27 cellular contexts compared by ENCODE assay signal in genomic region chr2:227499971-227500630, GRCh38. TPM values are rescaled to one million over a fixed set of nuclear protein-coding genes. Genes with fewer than 3 reads are reported as not detected.
DNase-seq lines count a peak whose midpoint lies in the region; ATAC-seq, FAIRE-seq and TF ChIP-seq lines count a peak whose summit lies in the region.
"Had no signal": no experiment of that assay in that cellular context is flagged by ENCODE, and none has a peak within 500 bp of the region (broad histone marks: within the 10 kb centered on the region; RNA-seq: fewer than 3 reads in every experiment).

No MANE protein-coding gene starts in this region.

- no peak overlapping the region for H2AFZ ChIP-seq in trophoblast cell (ENCODE audit: insufficient read depth, low read length, poor library complexity)
- H2AFZ ChIP-seq: PC-9 had no signal

- FAIRE-seq in GM12891 (lab: Jason Lieb, UNC), result peak; percentile 61

- H4K91ac ChIP-seq in trophoblast cell (ENCODE audit: low read depth, low read length), result no peak overlapping the region

- H3K18ac ChIP-seq in trophoblast cell (ENCODE audit: low read length), result no peak overlapping the region

- H3K14ac ChIP-seq in trophoblast cell (ENCODE audit: low read length), result no peak overlapping the region

- H3K79me2 ChIP-seq in trophoblast cell (ENCODE audit: control insufficient read depth, insufficient read depth, low read length, poor library complexity), result peaks cover 14% of the 10 kb centered on the region

- no peak overlapping the region for H3K27ac ChIP-seq in CD4-positive, alpha-beta T cell (ENCODE audit: low read depth, low read length)
- H3K27ac ChIP-seq in trophoblast cell (ENCODE audit: low read depth, low read length) (no peak overlapping the region), Peyer's patch (no peak overlapping the region)
- H3K27ac ChIP-seq: epithelial cell of prostate, vagina had no signal

- no peak for TF ChIP-seq CTCF in CD4-positive, alpha-beta T cell (IDR thresholded peaks at IDR 0.05)
- peak in 2 of 6 experiments; percentile 13 to 18 for TF ChIP-seq CTCF in Peyer's patch (IDR thresholded peaks at IDR 0.05)

- peak overlapping the region; percentile 57 for H3K27ac Mint-ChIP-seq in CD4-positive, alpha-beta T cell
- peak overlapping the region; percentile 10 to 29 for H3K27ac Mint-ChIP-seq in effector memory CD8-positive, alpha-beta T cell
- H3K27ac Mint-ChIP-seq: activated B cell treated with CpG ODN at 0.5 μM for 24 hours; stimulated activated naive B cell treated with anti-CD40 and anti-IgM and Interleukin-4, amounts not matched to agents 10 μg/mL and 1 μg/mL and 100 μg/mL, for 72 hours had no signal

- H3K4me3 ChIP-seq in trophoblast cell (ENCODE audit: low read depth, low read length) (no peak overlapping the region), Peyer's patch (no peak overlapping the region)
- H3K4me3 ChIP-seq: PC-9, vagina had no signal

- H4K8ac ChIP-seq in trophoblast cell (ENCODE audit: low read depth, low read length), result no peak overlapping the region

- WGBS in trophoblast cell (ENCODE audit: extremely low coverage, insufficient coverage, insufficient read length), result no CpG with 5 or more reads among the region's 3 CpGs

- intact Hi-C loops in CD4-positive, alpha-beta T cell (cut with DNase I, micrococcal nuclease), result no loop called here
- intact Hi-C loops in Right ventricle myocardium inferior (cut with DNase I), result no loop called here

- H2BK120ac ChIP-seq in trophoblast cell (ENCODE audit: insufficient read depth, low read length, poor library complexity), result no peak overlapping the region

- peak overlapping the region; percentile 30 for H3K4ac ChIP-seq in trophoblast cell (ENCODE audit: low read depth, low read length)

- POLR2A ChIA-PET in CD4-positive, alpha-beta T cell (lab: Charles Lee), result no interaction called here

- no peak overlapping the region for H4K12ac ChIP-seq in trophoblast cell (ENCODE audit: low read depth, low read length)

- no peaks in the 10 kb centered on the region for H3K27me3 Mint-ChIP-seq in CD4-positive, alpha-beta T cell
- no peaks in the 10 kb centered on the region for H3K27me3 Mint-ChIP-seq in effector memory CD8-positive, alpha-beta T cell
- H3K27me3 Mint-ChIP-seq: activated B cell treated with CpG ODN at 0.5 μM for 24 hours; stimulated activated naive B cell treated with anti-CD40 and anti-IgM and Interleukin-4, amounts not matched to agents 10 μg/mL and 1 μg/mL and 100 μg/mL, for 72 hours had no signal

- DNase-seq in CD4-positive, alpha-beta T cell, result no peak
- DNase-seq in GM12891 (ENCODE audit: insufficient read length, low spot score) (no peak), trophoblast cell (no peak), KG1 (lab: John Stamatoyannopoulos, UW) (no peak), Peyer's patch (no peak), Right ventricle myocardium inferior (ENCODE audit: missing footprints) (no peak)
- no peak for DNase-seq in effector memory CD8-positive, alpha-beta T cell
- DNase-seq: activated B cell treated with CpG ODN at 0.5 μM for 24 hours; activated CD4-positive, alpha-beta T cell treated with anti-CD3 and anti-CD28 coated beads, Interleukin-2, amount 50 U/mL, for 48 hours; activated effector memory CD4-positive, alpha-beta T cell treated with Interleukin-2 at 50 U/mL for 16 hours; CD8-positive, alpha-beta T cell; cerebellar nuclear complex; DMS153; H9; mammary epithelial cell; NCI-H1105 treated with DMSO at 0.1 percent for 48 hours; NCI-H2081; NCI-H446; NCI-H82; SIG-M5; stimulated activated CD4-positive, alpha-beta T cell treated with anti-CD3 and anti-CD28 coated beads, Interleukin-2, amount 100 ng/mL, for 48 hours; stimulated activated naive B cell treated with anti-CD40 and anti-IgM and Interleukin-4, amounts not matched to agents 10 μg/mL and 1 μg/mL and 100 μg/mL, for 72 hours; SW 1271; T1000 had no signal

- H3K4me1 Mint-ChIP-seq in CD4-positive, alpha-beta T cell (ENCODE audit: low read depth), result peaks cover 78% of the 10 kb centered on the region
- H3K4me1 Mint-ChIP-seq in effector memory CD8-positive, alpha-beta T cell (ENCODE audit: low read depth in 2 of 2), result peaks cover 31 to 63% of the 10 kb centered on the region in 2 donors

- no peak overlapping the region for H3K23ac ChIP-seq in trophoblast cell (ENCODE audit: low read length)

- H3K27me3 ChIP-seq in CD4-positive, alpha-beta T cell (ENCODE audit: control insufficient read depth, insufficient read depth, low read length), result no peaks in the 10 kb centered on the region
- H3K27me3 ChIP-seq in trophoblast cell (ENCODE audit: insufficient read depth, low read length), result no peaks in the 10 kb centered on the region
- no peaks in the 10 kb centered on the region for H3K27me3 ChIP-seq in Peyer's patch
- H3K27me3 ChIP-seq: vagina had no signal

- H2AK5ac ChIP-seq in trophoblast cell (ENCODE audit: low read length), result no peak overlapping the region

- no peaks in the 10 kb centered on the region for H3K9me3 ChIP-seq in CD4-positive, alpha-beta T cell (ENCODE audit: control insufficient read depth, low read length)
- no peaks in the 10 kb centered on the region for H3K9me3 ChIP-seq in trophoblast cell (ENCODE audit: insufficient read depth, low read depth, low read length)
- H3K9me3 ChIP-seq in Peyer's patch, result no peaks in the 10 kb centered on the region
- H3K9me3 ChIP-seq: vagina had no signal

- H3K36me3 ChIP-seq in trophoblast cell (ENCODE audit: control insufficient read depth in 1 of 2, insufficient read depth in 2 of 2, low read length in 2 of 2), result peaks cover 2 to 9% of the 10 kb centered on the region in 2 experiments
- no peaks in the 10 kb centered on the region for H3K36me3 ChIP-seq in Peyer's patch
- H3K36me3 ChIP-seq: vagina had no signal

- peaks cover 63% of the 10 kb centered on the region for H3K36me3 Mint-ChIP-seq in CD4-positive, alpha-beta T cell (ENCODE audit: low read depth)
- peaks cover 18% of the 10 kb centered on the region for H3K36me3 Mint-ChIP-seq in effector memory CD8-positive, alpha-beta T cell (ENCODE audit: insufficient read depth)

- H3K4me2 ChIP-seq in trophoblast cell (ENCODE audit: low read length), result no peak overlapping the region
- H3K4me2 ChIP-seq: PC-9 had no signal

- no peak for TF ChIP-seq POLR2A in GM12891 (IDR thresholded peaks at IDR 0.05; ENCODE audit: low read depth, low read length)
- TF ChIP-seq POLR2A in Peyer's patch (IDR thresholded peaks at IDR 0.05), result no peak

- no peak overlapping the region for H3K9ac ChIP-seq in trophoblast cell (ENCODE audit: low read length)

- no peak overlapping the region for H2BK12ac ChIP-seq in trophoblast cell (ENCODE audit: low read length)

- peaks cover 3% of the 10 kb centered on the region for H3K79me1 ChIP-seq in trophoblast cell (ENCODE audit: low read length)

- H3K4me1 ChIP-seq in trophoblast cell (ENCODE audit: control insufficient read depth in 1 of 2, insufficient read depth in 2 of 2, low read length in 2 of 2) (peaks cover 3 to 5% of the 10 kb centered on the region in 2 experiments), Peyer's patch (peaks cover 0 to 27% (median under 1%) of the 10 kb centered on the region in 4 donors)

- H3K4me3 Mint-ChIP-seq in CD4-positive, alpha-beta T cell, result no peak overlapping the region
- no peak overlapping the region for H3K4me3 Mint-ChIP-seq in effector memory CD8-positive, alpha-beta T cell
- H3K4me3 Mint-ChIP-seq: activated B cell treated with CpG ODN at 0.5 μM for 24 hours; CD8-positive, alpha-beta T cell; H9; stimulated activated naive B cell treated with anti-CD40 and anti-IgM and Interleukin-4, amounts not matched to agents 10 μg/mL and 1 μg/mL and 100 μg/mL, for 72 hours had no signal

- no peaks in the 10 kb centered on the region for H3K9me3 Mint-ChIP-seq in CD4-positive, alpha-beta T cell
- H3K9me3 Mint-ChIP-seq in effector memory CD8-positive, alpha-beta T cell, result no peaks in the 10 kb centered on the region
- H3K9me3 Mint-ChIP-seq: activated B cell treated with CpG ODN at 0.5 μM for 24 hours; CD8-positive, alpha-beta T cell; H9 had no signal

- ATAC-seq in CD4-positive, alpha-beta T cell (ENCODE audit: poor library complexity), result no peak
- ATAC-seq in effector memory CD8-positive, alpha-beta T cell (replicated peaks), result no peak
- ATAC-seq in Right ventricle myocardium inferior, result no peak
- ATAC-seq: CD8-positive, alpha-beta T cell; stimulated activated naive B cell treated with anti-CD40 and anti-IgM and Interleukin-4, amounts not matched to agents 10 μg/mL and 1 μg/mL and 100 μg/mL, for 72 hours had no signal

- CTCF ChIA-PET in CD4-positive, alpha-beta T cell (lab: Charles Lee), result interaction anchor here (0.7 to 1.2 kb wide), 2 partner anchors 20 to 21 kb away, joined by 3 read pairs; no protein-coding TSS in a partner anchor

- no peak overlapping the region for H2BK5ac ChIP-seq in trophoblast cell (ENCODE audit: low read depth, low read length, poor library complexity)

TF ChIP-seq in GM12891, 5 proteins besides CTCF, POLR2A, EP300 and RAD21:
- TF ChIP-seq TAF1 (IDR thresholded peaks at IDR 0.05; ENCODE audit: low read depth, low read length) (no peak), PAX5 (IDR thresholded peaks at IDR 0.05; ENCODE audit: insufficient read depth, low read length, severe bottlenecking) (no peak), POLR2AphosphoS5 (IDR thresholded peaks at IDR 0.05; ENCODE audit: low read depth, low read length) (no peak), SPI1 (IDR thresholded peaks at IDR 0.05; ENCODE audit: low read depth, low read length) (no peak), POU2F2 (IDR thresholded peaks at IDR 0.05; ENCODE audit: low read depth, low read length) (no peak)

RNA-seq across cellular contexts. Expression of gene AGFG1, which starts 28.1 kb away (rescaled TPM):
- 10 to 100 TPM; 49.9 to 55.9 TPM for total RNA-seq in CD4-positive, alpha-beta T cell
- polyA plus RNA-seq in GM12891 (2012; ENCODE audit: low read depth, missing spikeins), result 46.8 TPM
- polyA plus RNA-seq in trophoblast cell (2013), result 95.7 and 100 TPM in 2 replicates
- 10 to 100 TPM; 24.8 to 68.1 (median 62.6) TPM for total RNA-seq in Peyer's patch
- total RNA-seq in Right ventricle myocardium inferior, result 57.8 TPM
